19 cellular contexts compared by ENCODE assay signal in the genomic region with DNA sequence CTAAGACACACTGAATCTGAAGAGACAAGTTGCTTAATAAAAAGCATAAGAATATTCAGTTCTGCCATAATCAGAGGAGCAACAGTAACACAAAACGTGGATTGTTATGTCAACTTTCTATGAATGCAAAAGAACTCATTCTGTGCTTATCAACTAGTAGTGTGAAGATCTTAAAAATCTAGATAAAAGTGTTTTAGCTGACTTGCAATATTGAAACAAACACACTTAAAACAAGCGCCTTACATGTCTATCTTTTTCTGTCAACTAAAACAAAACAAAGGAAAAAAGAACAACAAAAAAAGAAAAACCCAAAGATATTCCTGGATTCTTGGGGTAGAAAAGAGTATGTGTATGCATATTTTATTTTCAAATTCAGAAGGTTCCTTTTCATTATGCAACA. TPM values are rescaled to one million over a fixed set of nuclear protein-coding genes. Genes with fewer than 3 reads are reported as not detected.
DNase-seq lines count a peak whose midpoint lies in the region; ATAC-seq, FAIRE-seq and TF ChIP-seq lines count a peak whose summit lies in the region.
"Had no signal": no experiment of that assay in that cellular context is flagged by ENCODE, and none has a peak within 500 bp of the region (broad histone marks: within the 10 kb centered on the region; RNA-seq: fewer than 3 reads in every experiment).

No MANE protein-coding gene starts in this region.

- no peak overlapping the region for H2BK5ac ChIP-seq in IMR-90 (ENCODE audit: low read depth, low read length, poor library complexity, severe bottlenecking)

- in situ Hi-C loops in HepG2 (cut with HindIII; ENCODE audit: extremely low pct_ligation_motif_present, low pct_unique_long_range_greater_than_20kb), result no loop called here
- in situ Hi-C loops in IMR-90 (cut with MboI; ENCODE audit: low sequenced_read_pairs), result no loop called here
- in situ Hi-C loops in K562 (cut with MboI), result no loop called here

- H3K4me2 ChIP-seq in HepG2 (ENCODE audit: low read depth, low read length) (no peak overlapping the region), IMR-90 (ENCODE audit: low read depth, low read length) (no peak overlapping the region), K562 (ENCODE audit: insufficient read depth, low read length) (no peak overlapping the region)
- H3K4me2 ChIP-seq: BLaER1, GM23338 had no signal

- no peak overlapping the region for H3K23ac ChIP-seq in IMR-90 (ENCODE audit: low read depth, low read length)

- H3K56ac ChIP-seq in IMR-90 (ENCODE audit: extremely low read depth, insufficient read depth, low read length), result no peak overlapping the region

- TF ChIP-seq POLR2A in HepG2 (IDR thresholded peaks at IDR 0.05; ENCODE audit: insufficient read depth in 1 of 2, low read depth in 2 of 2, low read length in 2 of 2), result no peak
- TF ChIP-seq POLR2A in right lobe of liver (IDR thresholded peaks at IDR 0.05), result no peak
- TF ChIP-seq POLR2A in IMR-90 (IDR thresholded peaks at IDR 0.05; ENCODE audit: low read depth, low read length), result no peak
- TF ChIP-seq POLR2A in K562 (conservative IDR thresholded peaks at IDR 0.05), result no peak

- no peak overlapping the region for H2BK120ac ChIP-seq in IMR-90 (ENCODE audit: low read depth, low read length)

- no TSS peak for BruUV-seq in HepG2 (replicated peaks; lab: Mats Ljungman, UMichigan)
- BruUV-seq in IMR-90 (replicated peaks; lab: Mats Ljungman, UMichigan), result no TSS peak
- BruUV-seq in K562 (replicated peaks; lab: Mats Ljungman, UMichigan), result no TSS peak

- POLR2A ChIA-PET in HepG2 (lab: Yijun Ruan, JAX), result no interaction called here
- POLR2A ChIA-PET in IMR-90 (lab: Charles Lee; ENCODE audit: unreplicated experiment), result no interaction called here
- POLR2A ChIA-PET in K562 (lab: Yijun Ruan, JAX), result no interaction called here

- DNase-seq in HepG2 (ENCODE audit: low spot score) (no peak), right lobe of liver (no peak), IMR-90 (no peak), K562 (ENCODE audit: extremely low read depth in 1 of 4, low spot score in 3 of 4) (no peak), NCI-H2081 treated with DMSO at 0.1 percent for 48 hours (lab: John Stamatoyannopoulos, UW) (no peak), COLO668 (lab: John Stamatoyannopoulos, UW; ENCODE audit: unreplicated experiment) (no peak)
- DNase-seq: CD4-positive, CD25-positive, alpha-beta regulatory T cell; CD8-positive, alpha-beta T cell; DMS 273 treated with DMSO at 0.1 percent for 48 hours; DMS79; EL; GF-D8; HFFc6 had no signal

- H4K20me1 ChIP-seq in HepG2 (ENCODE audit: insufficient read depth, low read length), result no peaks in the 10 kb centered on the region
- no peaks in the 10 kb centered on the region; the same call in 1 of the 2 replicates for H4K20me1 ChIP-seq in IMR-90 (ENCODE audit: insufficient read depth, low read length)
- no peaks in the 10 kb centered on the region for H4K20me1 ChIP-seq in K562 (replicated peaks; ENCODE audit: control insufficient read depth, insufficient read depth, low read length)

- no peak overlapping the region for H3K4me3 ChIP-seq in HepG2 (replicated peaks in 1 of 3; ENCODE audit: insufficient read depth in 1 of 3, low read depth in 2 of 3, low read length in 3 of 3)
- H3K4me3 ChIP-seq in right lobe of liver, result no peak overlapping the region
- H3K4me3 ChIP-seq in IMR-90 (ENCODE audit: insufficient read depth, low read depth, low read length), result no peak overlapping the region
- H3K4me3 ChIP-seq in K562, result no peak overlapping the region
- H3K4me3 ChIP-seq: BLaER1, GM23338, HAP-1 had no signal

- dilution Hi-C loops in IMR-90 (cut with HindIII; ENCODE audit: low sequenced_read_pairs, unreplicated experiment), result no loop called here

- CTCF ChIA-PET in HepG2 (lab: Yijun Ruan, JAX; ENCODE audit: low intra/inter-chr PET ratio, low total read pairs) (no interaction called here), IMR-90 (lab: Yijun Ruan, JAX) (no interaction called here), K562 (lab: Yijun Ruan, JAX; ENCODE audit: low intra/inter-chr PET ratio) (no interaction called here)

- ATAC-seq in HepG2, result no peak
- ATAC-seq in right lobe of liver, result no peak
- ATAC-seq in IMR-90 (ENCODE audit: low read depth), result no peak
- no peak for ATAC-seq in K562
- ATAC-seq: CD8-positive, alpha-beta T cell; GM23338 had no signal

- H2BK15ac ChIP-seq in IMR-90 (ENCODE audit: low read depth, low read length), result no peak overlapping the region

- no peak overlapping the region for H2BK20ac ChIP-seq in IMR-90 (ENCODE audit: low read depth, low read length)

- H4K91ac ChIP-seq in IMR-90 (ENCODE audit: insufficient read depth, low read depth, low read length), result no peak overlapping the region

- H3K4me1 ChIP-seq in HepG2 (ENCODE audit: insufficient read depth, low read length) (no peaks in the 10 kb centered on the region), right lobe of liver (no peaks in the 10 kb centered on the region), IMR-90 (ENCODE audit: control insufficient read depth, insufficient read depth, low read length) (no peaks in the 10 kb centered on the region), K562 (replicated peaks in 1 of 2; ENCODE audit: control insufficient read depth in 2 of 2, insufficient read depth in 2 of 2, low read length in 2 of 2) (no peaks in the 10 kb centered on the region)
- H3K4me1 ChIP-seq: BLaER1, HAP-1 had no signal

- 94% methylated on average over 2 of the region's 2 CpGs for WGBS in HepG2 (ENCODE audit: low lambda C conversion rate)
- WGBS in right lobe of liver (ENCODE audit: insufficient coverage, low coverage, low lambda C conversion rate, missing lambda C conversion rate), result 85% methylated on average over 2 of the region's 2 CpGs
- WGBS in IMR-90 (ENCODE audit: extremely low coverage in 2 of 2, insufficient read length in 1 of 2), 2 experiments, result no CpG with 5 or more reads among the region's 2 CpGs
- WGBS in K562 (ENCODE audit: insufficient coverage, low coverage, missing lambda C conversion rate), result 67% methylated on average over 2 of the region's 2 CpGs

- TF ChIP-seq RAD21 in HepG2 (CRISPR knock-in tag; IDR thresholded peaks at IDR 0.05), result no peak
- no peak for TF ChIP-seq RAD21 in IMR-90 (IDR thresholded peaks at IDR 0.05; ENCODE audit: low read length)
- TF ChIP-seq RAD21 in K562 (CRISPR knock-in tag; conservative IDR thresholded peaks at IDR 0.05 in 1 of 2, IDR thresholded peaks at IDR 0.05 in 1 of 2), result no peak

- no peak overlapping the region for H3K14ac ChIP-seq in IMR-90 (replicated peaks; ENCODE audit: low read depth, low read length)

- no peak overlapping the region for H3K4ac ChIP-seq in IMR-90 (ENCODE audit: low read depth, low read length)

- TF ChIP-seq EP300 in HepG2 (IDR thresholded peaks at IDR 0.05; ENCODE audit: low read depth in 2 of 2, low read length in 2 of 2) (no peak), HepG2 (CRISPR knock-in tag; IDR thresholded peaks at IDR 0.05; ENCODE audit: borderline replicate concordance) (no peak), K562 (IDR thresholded peaks at IDR 0.05; ENCODE audit: low read length) (no peak)

- TF ChIP-seq CTCF in HepG2 (CRISPR knock-in tag; IDR thresholded peaks at IDR 0.05) (no peak), right lobe of liver (IDR thresholded peaks at IDR 0.05) (no peak), IMR-90 (conservative IDR thresholded peaks at IDR 0.05; ENCODE audit: low read depth, low read length) (no peak), K562 (IDR thresholded peaks at IDR 0.05 in 2 of 3, conservative IDR thresholded peaks at IDR 0.05 in 1 of 3; ENCODE audit: insufficient read depth in 2 of 3, low read depth in 1 of 3, low read length in 3 of 3) (no peak)

- no peak overlapping the region for H2AFZ ChIP-seq in HepG2 (ENCODE audit: low read length)
- no peak overlapping the region for H2AFZ ChIP-seq in IMR-90 (replicated peaks; ENCODE audit: low read length, poor library complexity)
- no peak overlapping the region for H2AFZ ChIP-seq in K562 (ENCODE audit: low read depth, low read length)
- H2AFZ ChIP-seq: GM23338 had no signal

- H3K9me1 ChIP-seq in IMR-90 (ENCODE audit: insufficient read depth, low read length) (peaks cover 3% of the 10 kb centered on the region; the same call in 1 of the 2 replicates), K562 (ENCODE audit: control insufficient read depth, insufficient read depth, low read length) (no peaks in the 10 kb centered on the region)

- H2AK5ac ChIP-seq in IMR-90 (ENCODE audit: low read depth, low read length), result no peak overlapping the region

- H3K9me3 ChIP-seq in HepG2 (ENCODE audit: low read length), result no peaks in the 10 kb centered on the region
- no peaks in the 10 kb centered on the region for H3K9me3 ChIP-seq in right lobe of liver
- no peaks in the 10 kb centered on the region for H3K9me3 ChIP-seq in IMR-90 (ENCODE audit: control insufficient read depth, insufficient read depth, low read length)
- H3K9me3 ChIP-seq in K562 (replicated peaks; ENCODE audit: control insufficient read depth, insufficient read depth, low read depth, low read length), result no peaks in the 10 kb centered on the region
- H3K9me3 ChIP-seq: BLaER1, HAP-1 had no signal

- no peaks in the 10 kb centered on the region for H3K27me3 ChIP-seq in HepG2 (ENCODE audit: control insufficient read depth in 1 of 2, insufficient read depth in 2 of 2, low read length in 2 of 2)
- H3K27me3 ChIP-seq in right lobe of liver, result no peaks in the 10 kb centered on the region
- no peaks in the 10 kb centered on the region for H3K27me3 ChIP-seq in IMR-90 (ENCODE audit: control insufficient read depth, insufficient read depth, low read length)
- H3K27me3 ChIP-seq in K562 (ENCODE audit: control insufficient read depth in 2 of 2, insufficient read depth in 2 of 2, low read length in 2 of 2), result no peaks in the 10 kb centered on the region
- H3K27me3 ChIP-seq: BLaER1 had no signal

- intact Hi-C loops in HepG2 (cut with micrococcal nuclease; ENCODE audit: unreplicated experiment) (no loop called here), right lobe of liver (cut with DNase I) (no loop called here), IMR-90 (cut with micrococcal nuclease) (no loop called here), K562 (cut with micrococcal nuclease) (no loop called here)

- no peak overlapping the region for H3K27ac ChIP-seq in HepG2 (ENCODE audit: extremely low read length, insufficient read depth, low read length)
- H3K27ac ChIP-seq in right lobe of liver, result no peak overlapping the region
- H3K27ac ChIP-seq in IMR-90 (ENCODE audit: insufficient read depth, low read length), result no peak overlapping the region
- no peak overlapping the region for H3K27ac ChIP-seq in K562 (ENCODE audit: extremely low read depth, low read depth, low read length)
- H3K27ac ChIP-seq: BLaER1, C4-2B had no signal

- no peak overlapping the region for H3K18ac ChIP-seq in IMR-90 (ENCODE audit: low read depth, low read length)

- no peak overlapping the region for H4K5ac ChIP-seq in IMR-90 (ENCODE audit: low read depth, low read length)

- FAIRE-seq in HepG2 (lab: Jason Lieb, UNC) (peak; percentile 23), K562 (lab: Jason Lieb, UNC) (no peak)
- FAIRE-seq: D721Med, GM18507 had no signal

- no peak overlapping the region for H4K8ac ChIP-seq in IMR-90 (ENCODE audit: low read depth in 2 of 2, low read length in 2 of 2)

- H3K9ac ChIP-seq in HepG2 (ENCODE audit: insufficient read depth, low read depth, low read length) (no peak overlapping the region), IMR-90 (ENCODE audit: low read depth, low read length) (no peak overlapping the region), K562 (ENCODE audit: insufficient read depth in 1 of 2, low read depth in 2 of 2, low read length in 2 of 2) (no peak overlapping the region)
- H3K9ac ChIP-seq: BLaER1 had no signal

- H3K79me2 ChIP-seq in HepG2 (ENCODE audit: insufficient read depth, low read length) (no peaks in the 10 kb centered on the region), K562 (ENCODE audit: control insufficient read depth, insufficient read depth, low read length) (peaks cover 6% of the 10 kb centered on the region; the same call in 1 of the 3 replicates)

- peaks cover 6 to 61% of the 10 kb centered on the region in 2 experiments for H3K36me3 ChIP-seq in HepG2 (replicated peaks in 1 of 2; ENCODE audit: control insufficient read depth in 1 of 2, insufficient read depth in 2 of 2, low read length in 2 of 2)
- H3K36me3 ChIP-seq in right lobe of liver, result peaks cover 0 to 51% (median 4%) of the 10 kb centered on the region in 4 donors
- peaks cover 30% of the 10 kb centered on the region for H3K36me3 ChIP-seq in IMR-90 (ENCODE audit: control insufficient read depth, insufficient read depth, low read length)
- peaks cover 81% of the 10 kb centered on the region for H3K36me3 ChIP-seq in K562 (ENCODE audit: control insufficient read depth, insufficient read depth, low read length)

- H3K79me1 ChIP-seq in IMR-90 (ENCODE audit: low read depth in 1 of 2, low read length in 2 of 2), result peaks cover 15% of the 10 kb centered on the region in 2 experiments; a peak in 2 of 4 replicates

- no peak overlapping the region for H2AK9ac ChIP-seq in IMR-90 (replicated peaks; ENCODE audit: low read depth, low read length, poor library complexity)

RNA-seq across cellular contexts. Expression of a gene that starts 37.7 kb away (rescaled TPM):
- total RNA-seq in HepG2 (2016; rRNA removed; fragmentation: Illumina TruSeq; extraction: Trizol) (32.5 and 61.1 TPM in 2 replicates), right lobe of liver (10 to 100 TPM; 13.7 to 31.0 (median 21.5) TPM), IMR-90 (2012; rRNA removed) (28.5 and 48.6 TPM in 2 replicates), K562 (2014; rRNA removed) (29.4 and 34.2 TPM in 2 replicates), K562 (2014; rRNA removed; fragmentation: Illumina TruSeq; extraction: Trizol) (64.1 and 68.7 TPM in 2 replicates), K562 (2015; rRNA removed; fragmentation: Illumina TruSeq; extraction: Trizol) (59.7 and 64.0 TPM in 2 replicates), K562 (2021) (33.4 and 33.7 TPM in 2 replicates)
- total RNA-seq in HepG2 (2016; cell fraction: cytosol; rRNA removed; fragmentation: Illumina TruSeq; extraction: Trizol; ENCODE audit: low read depth), result 21.3 and 34.0 TPM in 2 replicates
- 30.4 and 60.4 TPM in 2 replicates for total RNA-seq in HepG2 (2016; cell fraction: insoluble cytoplasmic fraction; rRNA removed; fragmentation: Illumina TruSeq; extraction: Trizol)
- total RNA-seq in HepG2 (2016; cell fraction: membrane; rRNA removed; fragmentation: Illumina TruSeq; extraction: Trizol), result 24.0 and 25.0 TPM in 2 replicates
- 32.7 and 38.9 TPM in 2 replicates for total RNA-seq in HepG2 (2016; cell fraction: nucleus; rRNA removed; fragmentation: Illumina TruSeq; extraction: Trizol)
- polyA plus RNA-seq in HepG2 (2011; rRNA removed) (15.2 and 20.1 TPM in 2 replicates), IMR-90 (2012; rRNA removed) (10.4 and 13.3 TPM in 2 replicates), K562 (2011; rRNA removed) (22.5 and 38.8 TPM in 2 replicates), K562 (2014; fragmentation: Illumina TruSeq; extraction: Trizol) (35.6 and 45.6 TPM in 2 replicates), K562 (2014; fragmentation: Nextera tagmentation; extraction: Ambion mirVana) (10 to 100 TPM; 16.4 to 16.8 TPM), K562 (2014; rRNA removed) (29.6 and 32.8 TPM in 2 replicates)
- polyA plus RNA-seq in HepG2 (2011; cell fraction: cytosol; rRNA removed), result 7.9 and 9.9 TPM in 2 replicates
- 11.4 and 15.3 TPM in 2 replicates for polyA plus RNA-seq in HepG2 (2011; cell fraction: nucleus; rRNA removed)
- 18.5 and 21.0 TPM in 2 replicates for polyA plus RNA-seq in HepG2 (2012)
- 2.2 and 2.4 TPM in 2 replicates for polyA plus RNA-seq in HepG2 (2016; cell fraction: cytosol; fragmentation: Illumina TruSeq; extraction: Trizol; ENCODE audit: low read depth)
- 38.1 and 43.7 TPM in 2 replicates for polyA plus RNA-seq in HepG2 (2016; cell fraction: insoluble cytoplasmic fraction; fragmentation: Illumina TruSeq; extraction: Trizol; ENCODE audit: low read depth)
- 7.2 and 8.1 TPM in 2 replicates for polyA plus RNA-seq in HepG2 (2016; cell fraction: membrane; fragmentation: Illumina TruSeq; extraction: Trizol; ENCODE audit: low read depth)
- 48.9 and 56.1 TPM in 2 replicates for polyA plus RNA-seq in HepG2 (2016; cell fraction: nucleus; fragmentation: Illumina TruSeq; extraction: Trizol; ENCODE audit: insufficient read depth, low read depth)
- polyA minus RNA-seq in HepG2 (2011; rRNA and poly(A)+ RNA removed; ENCODE audit: low replicate concordance), result 16.0 and 39.7 TPM in 2 replicates
- polyA minus RNA-seq in HepG2 (2011; cell fraction: cytosol; rRNA and poly(A)+ RNA removed), result 28.3 and 33.1 TPM in 2 replicates
- 54.3 and 59.6 TPM in 2 replicates for polyA minus RNA-seq in HepG2 (2011; cell fraction: nucleus; rRNA and poly(A)+ RNA removed)
- 2.2 and 2.4 TPM in 2 replicates for polyA plus RNA-seq in IMR-90 (2012; cell fraction: cytosol; rRNA removed)
- 3.2 and 23.9 TPM in 2 replicates for polyA plus RNA-seq in IMR-90 (2012; cell fraction: nucleus; rRNA removed; ENCODE audit: low replicate concordance)
- total RNA-seq in K562 (2011; cell fraction: chromatin; rRNA removed; ENCODE audit: low replicate concordance), result 25.8 and 79.9 TPM in 2 replicates
- 14.0 and 17.0 TPM in 2 replicates for total RNA-seq in K562 (2011; cell fraction: nucleolus; rRNA removed)
- total RNA-seq in K562 (2011; cell fraction: nucleoplasm; rRNA removed), result 25.2 and 33.6 TPM in 2 replicates
- polyA plus RNA-seq in K562 (2011; cell fraction: cytosol; rRNA removed), result 8.3 and 11.3 TPM in 2 replicates
- polyA plus RNA-seq in K562 (2011; cell fraction: nucleus; rRNA removed), result 13.0 and 13.8 TPM in 2 replicates
- polyA plus RNA-seq in K562 (2012), result 23.9 and 24.4 TPM in 2 replicates
- polyA minus RNA-seq in K562 (2011; rRNA and poly(A)+ RNA removed), result 60.3 and 72.1 TPM in 2 replicates
- polyA minus RNA-seq in K562 (2011; cell fraction: cytosol; rRNA and poly(A)+ RNA removed), result 27.4 and 34.2 TPM in 2 replicates
- polyA minus RNA-seq in K562 (2011; cell fraction: nucleus; rRNA and poly(A)+ RNA removed), result 17.1 and 21.9 TPM in 2 replicates
